10 cellular contexts compared by ENCODE assay signal in the genomic region with DNA sequence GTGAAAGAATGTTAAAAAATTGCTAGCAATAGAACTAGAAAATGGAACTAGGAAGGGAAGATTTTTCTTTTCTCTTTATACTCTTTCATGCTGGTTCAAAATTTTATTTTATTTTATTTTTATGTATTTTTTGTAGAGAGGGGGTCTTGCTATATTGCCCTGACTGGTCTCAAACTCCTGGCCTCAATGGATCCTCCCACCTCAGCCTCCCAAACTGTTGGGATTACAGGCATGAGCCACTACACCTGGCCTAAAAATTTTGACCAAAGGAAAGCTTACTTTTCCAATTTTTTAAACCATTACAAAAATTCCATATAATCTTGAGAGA. TPM values are rescaled to one million over a fixed set of nuclear protein-coding genes. Genes with fewer than 3 reads are reported as not detected.
DNase-seq lines count a peak whose midpoint lies in the region; ATAC-seq and TF ChIP-seq lines count a peak whose summit lies in the region.
"Had no signal": no experiment of that assay in that cellular context is flagged by ENCODE, and none has a peak within 500 bp of the region (broad histone marks: within the 10 kb centered on the region; RNA-seq: fewer than 3 reads in every experiment).

No MANE protein-coding gene starts in this region.

- no peaks in the 10 kb centered on the region for H3K9me3 Mint-ChIP-seq in H9
- H3K9me3 Mint-ChIP-seq in nephron progenitor cell, result no peaks in the 10 kb centered on the region

- no peak overlapping the region for H2BK120ac ChIP-seq in H9 (ENCODE audit: low read depth, low read length, poor library complexity, severe bottlenecking)

- H4K91ac ChIP-seq in H9 (ENCODE audit: insufficient read length, low read depth, low read length), result no peak overlapping the region

- H3T11ph ChIP-seq in H9 (ENCODE audit: low read length), result no peak overlapping the region

- H3K27ac Mint-ChIP-seq in H9, result peak overlapping the region in 2 of 3 experiments; percentile 24 to 90; a peak in 2 of 7 replicates
- H3K27ac Mint-ChIP-seq in nephron progenitor cell, result peak overlapping the region; percentile 51

- H3K4me3 ChIP-seq in A673 (ENCODE audit: low read depth, low read length, poor library complexity, severe bottlenecking), result no peak overlapping the region
- H3K4me3 ChIP-seq: MG63 had no signal

- no peak overlapping the region for H3K4ac ChIP-seq in H9 (ENCODE audit: low read depth, low read length)

- no peaks in the 10 kb centered on the region for H3K36me3 ChIP-seq in A673 (ENCODE audit: insufficient read depth, low read length, poor library complexity, severe bottlenecking)
- H3K36me3 ChIP-seq: MG63 had no signal

- H3K27me3 ChIP-seq in A673 (replicated peaks; ENCODE audit: insufficient read depth, low read depth, low read length, poor library complexity), result no peaks in the 10 kb centered on the region
- no peaks in the 10 kb centered on the region; the same call in 1 of the 2 replicates for H3K27me3 ChIP-seq in H9 (ENCODE audit: insufficient read depth, low read length)
- H3K27me3 ChIP-seq: MG63 had no signal

- H3K4me3 Mint-ChIP-seq in H9 (no peak overlapping the region), nephron progenitor cell (no peak overlapping the region)

- no peak overlapping the region for H3K14ac ChIP-seq in H9 (ENCODE audit: insufficient read depth, low read length)

- H3K18ac ChIP-seq in H9 (ENCODE audit: insufficient read length, low read depth, low read length), result no peak overlapping the region

- H3K36me3 Mint-ChIP-seq in H9 (ENCODE audit: insufficient read depth in 1 of 3, low read depth in 3 of 3), result no peaks in the 10 kb centered on the region
- H3K36me3 Mint-ChIP-seq in nephron progenitor cell (ENCODE audit: low read depth), result no peaks in the 10 kb centered on the region

- no peak overlapping the region for H3K23ac ChIP-seq in H9 (ENCODE audit: insufficient read length, low read depth, low read length)

- H3K4me1 ChIP-seq in A673 (ENCODE audit: insufficient read depth, low read length, poor library complexity, severe bottlenecking) (peaks cover 32% of the 10 kb centered on the region), H9 (ENCODE audit: insufficient read depth, low read length) (no peaks in the 10 kb centered on the region; the same call in 1 of the 2 replicates)

- no peak overlapping the region for H2BK12ac ChIP-seq in H9 (ENCODE audit: insufficient read length, low read depth, low read length)

- peaks cover 11 to 16% of the 10 kb centered on the region in 2 experiments for H3K4me1 Mint-ChIP-seq in H9
- H3K4me1 Mint-ChIP-seq in nephron progenitor cell, result peaks cover 35% of the 10 kb centered on the region

- POLR2A ChIA-PET in A673 (lab: Charles Lee; ENCODE audit: low non-redundant PET), result no interaction called here

- H4K8ac ChIP-seq in H9 (replicated peaks; ENCODE audit: insufficient read length, low read depth, low read length), result no peak overlapping the region

- no peak overlapping the region for H3K4me2 ChIP-seq in H9 (ENCODE audit: insufficient read depth, insufficient read length, low read length)

- TF ChIP-seq CTCF in A673 (conservative IDR thresholded peaks at IDR 0.05; ENCODE audit: low read depth, low read length) (no peak), H9 (conservative IDR thresholded peaks at IDR 0.05) (no peak), nephron progenitor cell (IDR thresholded peaks at IDR 0.05) (no peak)

- DNase-seq in A673 (ENCODE audit: low spot score), result no peak
- DNase-seq in H9, result no peak
- DNase-seq in nephron progenitor cell, result no peak
- no peak for DNase-seq in medulla oblongata (ENCODE audit: extremely low spot score)
- DNase-seq in SK-N-DZ (ENCODE audit: low spot score), result no peak
- DNase-seq in HuH-7.5 (ENCODE audit: low spot score), result no peak
- DNase-seq: activated gamma-delta T cell had no signal

- H4K5ac ChIP-seq in H9 (ENCODE audit: insufficient read length, low read depth, low read length), result no peak overlapping the region

- intact Hi-C loops in A673 (cut with micrococcal nuclease; ENCODE audit: unreplicated experiment), result loop anchor here (1.0 to 5.0 kb wide), 5 partner anchors 71 to 541 kb away; partner anchors contain the start of genes NFAT5 and NOB1

- no peaks in the 10 kb centered on the region for H3K9me3 ChIP-seq in A673 (ENCODE audit: low read depth, low read length, poor library complexity, severe bottlenecking)
- no peaks in the 10 kb centered on the region for H3K9me3 ChIP-seq in H9 (ENCODE audit: control insufficient read depth, low read depth, low read length)
- H3K9me3 ChIP-seq: MG63 had no signal

- ATAC-seq in HG02870 (IDR thresholded peaks at IDR 0.05; ENCODE audit: unreplicated experiment), result no peak

- peak overlapping the region; percentile 91 for H3K27ac ChIP-seq in A673 (ENCODE audit: low read depth, low read length, poor library complexity, severe bottlenecking)
- H3K27ac ChIP-seq in H9 (ENCODE audit: insufficient read length, low read depth, low read length), result no peak overlapping the region
- peak overlapping the region; percentile 90 for H3K27ac ChIP-seq in cingulate gyrus (ENCODE audit: low read depth, low read length)

- H2AK5ac ChIP-seq in H9 (ENCODE audit: insufficient read length, low read length), result no peak overlapping the region

- H2BK15ac ChIP-seq in H9 (ENCODE audit: low read depth, low read length), result no peak overlapping the region

- H3K79me1 ChIP-seq in H9 (ENCODE audit: insufficient read depth, low read depth, low read length, poor library complexity, severe bottlenecking), result no peaks in the 10 kb centered on the region

- no TSS peak for BruUV-seq in A673 (replicated peaks; lab: Mats Ljungman, UMichigan)

- H3K79me2 ChIP-seq in H9 (ENCODE audit: insufficient read depth, low read length), result no peaks in the 10 kb centered on the region

- no peak overlapping the region for H3K9ac ChIP-seq in H9 (ENCODE audit: extremely low read depth, insufficient read length, low read length)

- H4K20me1 ChIP-seq in H9 (ENCODE audit: control insufficient read depth, insufficient read depth, insufficient read length), result no peaks in the 10 kb centered on the region

- CTCF ChIA-PET in A673 (lab: Charles Lee), result interaction anchor here (0.9 to 1.5 kb wide), 2 partner anchors 359 to 535 kb away, joined by 5 to 13 read pairs; partner anchors contain the start of gene NOB1

- H2BK20ac ChIP-seq in H9 (ENCODE audit: low read depth, low read length, poor library complexity, severe bottlenecking), result no peak overlapping the region

- H2AFZ ChIP-seq in H9 (ENCODE audit: low read length), result no peak overlapping the region

- H3K27me3 Mint-ChIP-seq in H9 (ENCODE audit: low read depth) (no peaks in the 10 kb centered on the region; the same call in none of the 2 replicates), nephron progenitor cell (ENCODE audit: low read depth, poor library complexity) (peaks cover 7% of the 10 kb centered on the region)

- H3K23me2 ChIP-seq in H9 (ENCODE audit: insufficient read length, low read depth, low read length, poor library complexity, severe bottlenecking), result no peaks in the 10 kb centered on the region

- H3K56ac ChIP-seq in H9 (ENCODE audit: insufficient read length, low read depth, low read length), result no peak overlapping the region

- no peak overlapping the region for H2BK5ac ChIP-seq in H9 (ENCODE audit: insufficient read length, low read length)

RNA-seq across cellular contexts. Expression of gene TERF2, which starts 10.0 kb away (rescaled TPM):
- total RNA-seq in A673 (2021) (42.8 and 46.1 TPM in 2 replicates), H9 (2021) (51.0 and 51.7 TPM in 2 replicates)
- 11.8 and 15.0 TPM in 2 replicates for polyA plus RNA-seq in SK-N-DZ (2014; cell fraction: cytosol; rRNA removed)
- 7.6 and 10.8 TPM in 2 replicates for polyA plus RNA-seq in SK-N-DZ (2014; cell fraction: nucleus; rRNA removed)

RNA-seq across cellular contexts. Expression of gene CYB5B, which starts 28.6 kb away (rescaled TPM):
- 223 and 242 TPM in 2 replicates for total RNA-seq in A673 (2021)
- total RNA-seq in H9 (2021), result 126 and 132 TPM in 2 replicates
- 80.5 and 95.0 TPM in 2 replicates for polyA plus RNA-seq in SK-N-DZ (2014; cell fraction: cytosol; rRNA removed)
- 23.8 and 35.5 TPM in 2 replicates for polyA plus RNA-seq in SK-N-DZ (2014; cell fraction: nucleus; rRNA removed)

RNA-seq across cellular contexts. Expression of gene TMED6, which starts 44.2 kb away (rescaled TPM):
- 1.8 TPM in 1 of 2 replicates, not detected in the other for total RNA-seq in A673 (2021)
- total RNA-seq in H9 (2021), result 0.31 TPM in 1 of 2 replicates, not detected in the other
- polyA plus RNA-seq in SK-N-DZ (2014; cell fraction: cytosol; rRNA removed), result 0.76 TPM in 1 of 2 replicates, not detected in the other
- not detected in 2 replicates for polyA plus RNA-seq in SK-N-DZ (2014; cell fraction: nucleus; rRNA removed)

RNA-seq across cellular contexts. Expression of gene NIP7, which starts 56.3 kb away (rescaled TPM):
- total RNA-seq in A673 (2021) (55.1 and 66.4 TPM in 2 replicates), H9 (2021) (72.8 and 75.8 TPM in 2 replicates)
- polyA plus RNA-seq in SK-N-DZ (2014; cell fraction: cytosol; rRNA removed), result 35.7 and 37.1 TPM in 2 replicates
- 18.7 and 18.8 TPM in 2 replicates for polyA plus RNA-seq in SK-N-DZ (2014; cell fraction: nucleus; rRNA removed)

RNA-seq across cellular contexts. Expression of gene COG8, which starts 56.5 kb away (rescaled TPM):
- total RNA-seq in A673 (2021) (47.6 and 52.4 TPM in 2 replicates), H9 (2021) (52.3 and 55.3 TPM in 2 replicates)
- 63.1 and 71.4 TPM in 2 replicates for polyA plus RNA-seq in SK-N-DZ (2014; cell fraction: cytosol; rRNA removed)
- polyA plus RNA-seq in SK-N-DZ (2014; cell fraction: nucleus; rRNA removed), result 57.0 and 77.8 TPM in 2 replicates
